ENCODE assay signal across 11 cellular contexts in genomic region chr1:168609133-168609715, GRCh38. TPM values are rescaled to one million over a fixed set of nuclear protein-coding genes. Genes with fewer than 3 reads are reported as not detected.
DNase-seq lines count a peak whose midpoint lies in the region; ATAC-seq, FAIRE-seq and TF ChIP-seq lines count a peak whose summit lies in the region.
"Had no signal": no experiment of that assay in that cellular context is flagged by ENCODE, and none has a peak within 500 bp of the region (broad histone marks: within the 10 kb centered on the region; RNA-seq: fewer than 3 reads in every experiment).

No MANE protein-coding gene starts in this region.

- H3K27ac ChIP-seq in endothelial cell of umbilical vein (ENCODE audit: insufficient read depth, low read depth, low read length) = no peak overlapping the region
- no peak overlapping the region for H3K27ac ChIP-seq in mesenchymal stem cell (ENCODE audit: low read length, poor library complexity, severe bottlenecking)
- peak overlapping the region in 1 of 2 donors; percentile 32 for H3K27ac ChIP-seq in testis
- no peak overlapping the region for H3K27ac ChIP-seq in RWPE1

- H3K36me3 ChIP-seq in endothelial cell of umbilical vein (ENCODE audit: control insufficient read depth in 2 of 2, extremely low read depth in 1 of 2, insufficient read depth in 2 of 2, low read length in 2 of 2) (no peaks in the 10 kb centered on the region), mesenchymal stem cell (ENCODE audit: control insufficient read depth in 1 of 2, insufficient read depth in 2 of 2, low read depth in 1 of 2, low read length in 2 of 2) (no peaks in the 10 kb centered on the region), testis (ENCODE audit: low read depth, missing control alignments) (no peaks in the 10 kb centered on the region)

- POLR2A ChIA-PET in endothelial cell of umbilical vein (lab: Charles Lee) = interaction anchor here (0.6 kb wide), 1 partner anchor 869 kb away, joined by 6 read pairs; no protein-coding TSS in a partner anchor
- POLR2A ChIA-PET in RWPE1 (lab: Yijun Ruan, JAX; ENCODE audit: low non-redundant PET) = no interaction called here

- no peak overlapping the region for H4K91ac ChIP-seq in mesenchymal stem cell (ENCODE audit: low read length)

- H3K4me1 ChIP-seq in endothelial cell of umbilical vein (ENCODE audit: control insufficient read depth, extremely low read depth, insufficient read depth, low read length) (no peaks in the 10 kb centered on the region), mesenchymal stem cell (ENCODE audit: control insufficient read depth, insufficient read depth, low read depth, low read length) (peaks cover 12% of the 10 kb centered on the region), testis (peaks cover 24% of the 10 kb centered on the region)

- no peak for TF ChIP-seq POLR2A in endothelial cell of umbilical vein (IDR thresholded peaks at IDR 0.05; ENCODE audit: low read depth, low read length)
- TF ChIP-seq POLR2A in testis (IDR thresholded peaks at IDR 0.05) = no peak

- H3K18ac ChIP-seq in mesenchymal stem cell (ENCODE audit: low read depth in 1 of 2, low read length in 2 of 2) = no peak overlapping the region

- DNase-seq in endothelial cell of umbilical vein (ENCODE audit: low read depth, low spot score) (peak; percentile 15), mesenchymal stem cell (peak; percentile 63), testis (peak; percentile 81), RWPE1 (ENCODE audit: low spot score) (no peak), NCI-H510A treated with DMSO at 0.1 percent for 48 hours (lab: John Stamatoyannopoulos, UW) (no peak), NCI-H2081 (lab: John Stamatoyannopoulos, UW) (no peak)
- DNase-seq: activated CD4-positive, CD25-positive, alpha-beta regulatory T cell treated with anti-CD3 and anti-CD28 coated beads, Interleukin-2, amount 50 U/mL, for 72 hours had no signal

- no peak for FAIRE-seq in endothelial cell of umbilical vein (lab: Jason Lieb, UNC)
- FAIRE-seq: H54 had no signal

- CTCF ChIA-PET in endothelial cell of umbilical vein (lab: Charles Lee) = interaction anchor here (0.7 to 3.6 kb wide), 4 partner anchors 169 to 846 kb away, joined by 3 to 30 read pairs (median 3); no protein-coding TSS in a partner anchor
- CTCF ChIA-PET in RWPE1 (lab: Yijun Ruan, JAX) = interaction anchor here (0.7 to 0.9 kb wide), 2 partner anchors 167 to 516 kb away, joined by 3 to 5 read pairs; no protein-coding TSS in a partner anchor

- no peaks in the 10 kb centered on the region for H3K9me1 ChIP-seq in endothelial cell of umbilical vein (replicated peaks; ENCODE audit: control insufficient read depth, extremely low read depth, insufficient read depth, low read length)

- H3K9me3 ChIP-seq in endothelial cell of umbilical vein (replicated peaks; ENCODE audit: control insufficient read depth, insufficient read depth, low read length) (no peaks in the 10 kb centered on the region), mesenchymal stem cell (ENCODE audit: control insufficient read depth, low read length) (no peaks in the 10 kb centered on the region), testis (no peaks in the 10 kb centered on the region)

- BruUV-seq in endothelial cell of umbilical vein (replicated peaks; lab: Mats Ljungman, UMichigan) = no TSS peak

- WGBS in mesenchymal stem cell = 50% methylated on average over 17 of the region's 17 CpGs
- 15 to 24% methylated on average over 17 of the region's 17 CpGs for WGBS in testis, 2 donors

- TF ChIP-seq CTCF in endothelial cell of umbilical vein (IDR thresholded peaks at IDR 0.05; ENCODE audit: extremely low read depth in 1 of 2, insufficient read depth in 1 of 2, low read depth in 1 of 2, low read length in 2 of 2) (no peak), testis (IDR thresholded peaks at IDR 0.05) (no peak), RWPE1 (conservative IDR thresholded peaks at IDR 0.05; ENCODE audit: low read depth) (no peak)

- H3K4me2 ChIP-seq in endothelial cell of umbilical vein (ENCODE audit: insufficient read depth, low read length) (no peak overlapping the region), mesenchymal stem cell (ENCODE audit: low read length, poor library complexity, severe bottlenecking) (no peak overlapping the region)

- no peak overlapping the region for H3K4ac ChIP-seq in mesenchymal stem cell (ENCODE audit: low read depth in 1 of 2, low read length in 2 of 2)

- no peaks in the 10 kb centered on the region for H3K79me1 ChIP-seq in mesenchymal stem cell (replicated peaks; ENCODE audit: low read length, poor library complexity, severe bottlenecking)

- no peaks in the 10 kb centered on the region for H3K79me2 ChIP-seq in endothelial cell of umbilical vein (ENCODE audit: control insufficient read depth, insufficient read depth, low read length)

- H3K4me3 ChIP-seq in endothelial cell of umbilical vein (replicated peaks in 1 of 3; ENCODE audit: insufficient read depth in 1 of 3, low read depth in 1 of 3, low read length in 3 of 3) (no peak overlapping the region), mesenchymal stem cell (ENCODE audit: insufficient read depth in 1 of 2, low read depth in 1 of 2, low read length in 2 of 2) (peak overlapping the region in 1 of 2 experiments; percentile 45), testis (peak overlapping the region in 1 of 2 donors; percentile 35)

- H2AFZ ChIP-seq in endothelial cell of umbilical vein (ENCODE audit: low read depth, low read length) (no peak overlapping the region), mesenchymal stem cell (ENCODE audit: low read depth, low read length) (no peak overlapping the region)

- no peak overlapping the region for H2BK12ac ChIP-seq in mesenchymal stem cell (ENCODE audit: low read length in 2 of 2)

- no peak overlapping the region for H2BK15ac ChIP-seq in mesenchymal stem cell (ENCODE audit: low read depth, poor library complexity, severe bottlenecking)

- H2BK120ac ChIP-seq in mesenchymal stem cell (ENCODE audit: low read depth, low read length) = no peak overlapping the region

- H4K20me1 ChIP-seq in endothelial cell of umbilical vein (replicated peaks; ENCODE audit: control insufficient read depth, extremely low read depth, insufficient read depth, low read length) = no peaks in the 10 kb centered on the region

- intact Hi-C loops in endothelial cell of umbilical vein (cut with micrococcal nuclease) = loop anchor here (10.0 kb wide), 2 partner anchors 526 to 1106 kb away; partner anchors contain the start of gene SELL
- intact Hi-C loops in testis (cut with DNase I; ENCODE audit: low total_unique reads) = no loop called here

- peaks cover 0 to 4% of the 10 kb centered on the region in 2 experiments for H3K27me3 ChIP-seq in endothelial cell of umbilical vein (ENCODE audit: control insufficient read depth in 2 of 2, insufficient read depth in 2 of 2, low read length in 2 of 2)
- no peaks in the 10 kb centered on the region for H3K27me3 ChIP-seq in mesenchymal stem cell (ENCODE audit: control insufficient read depth in 1 of 2, insufficient read depth in 1 of 2, low read length in 2 of 2)
- H3K27me3 ChIP-seq in testis = no peaks in the 10 kb centered on the region

- dilution Hi-C loops in endothelial cell of umbilical vein (cut with MboI; ENCODE audit: extremely low pct_ligation_motif_present, low sequenced_read_pairs) = no loop called here

- H3K9ac ChIP-seq in endothelial cell of umbilical vein (replicated peaks; ENCODE audit: extremely low read depth, insufficient read depth, low read length) (no peak overlapping the region), mesenchymal stem cell (ENCODE audit: low read length) (no peak overlapping the region)

- no peak overlapping the region for H3K14ac ChIP-seq in mesenchymal stem cell (ENCODE audit: low read length in 2 of 2)

- no peak overlapping the region for H3K23ac ChIP-seq in mesenchymal stem cell (ENCODE audit: low read length in 2 of 2)

- no peak overlapping the region for H2AK5ac ChIP-seq in mesenchymal stem cell (ENCODE audit: low read length, severe bottlenecking)

- ATAC-seq in GM18502 (IDR thresholded peaks at IDR 0.05; ENCODE audit: poor library complexity, unreplicated experiment) = no peak

- H4K8ac ChIP-seq in mesenchymal stem cell (ENCODE audit: low read length) = no peak overlapping the region

- H2BK5ac ChIP-seq in mesenchymal stem cell (ENCODE audit: low read depth, low read length, poor library complexity, severe bottlenecking) = no peak overlapping the region

TF ChIP-seq in PFSK-1, 5 proteins besides CTCF, POLR2A, EP300 and RAD21 (continues in another document):
- TF ChIP-seq SIN3A (IDR thresholded peaks at IDR 0.05; ENCODE audit: borderline replicate concordance, insufficient read depth, low read length) = peak; percentile 96; the same call in 1 of the 2 replicates
- no peak for TF ChIP-seq POLR2AphosphoS5 (IDR thresholded peaks at IDR 0.05; ENCODE audit: low read depth, low read length)

TF ChIP-seq in endothelial cell of umbilical vein, 7 proteins besides CTCF, POLR2A, EP300 and RAD21:
- TF ChIP-seq FOS (IDR thresholded peaks at IDR 0.05; ENCODE audit: borderline replicate concordance, insufficient read depth, low read length) (no peak), MAX (IDR thresholded peaks at IDR 0.05; ENCODE audit: insufficient read depth, insufficient read length) (no peak), EZH2 (IDR thresholded peaks at IDR 0.05; ENCODE audit: borderline replicate concordance, low read depth, low read length, severe bottlenecking) (no peak)
TF ChIP-seq in endothelial cell of umbilical vein: peak in this region for 0.

RNA-seq across cellular contexts. Expression of gene XCL1, which starts 32.8 kb away (rescaled TPM):
- polyA plus RNA-seq in PFSK-1 (2012; ENCODE audit: insufficient read length, low read depth) = not detected
- not detected in 2 replicates for total RNA-seq in endothelial cell of umbilical vein
- polyA plus RNA-seq in endothelial cell of umbilical vein = not detected in 2 replicates
- polyA plus RNA-seq in endothelial cell of umbilical vein (2011; cell fraction: cytosol; rRNA removed) = not detected in 2 replicates
- 0.10 TPM in 1 of 2 replicates, not detected in the other for polyA plus RNA-seq in endothelial cell of umbilical vein (2011; cell fraction: nucleus; rRNA removed)
- polyA plus RNA-seq in endothelial cell of umbilical vein (2012) = not detected in 2 replicates
- polyA minus RNA-seq in endothelial cell of umbilical vein = not detected in 2 replicates
- polyA minus RNA-seq in endothelial cell of umbilical vein (2011; cell fraction: cytosol; rRNA and poly(A)+ RNA removed) = not detected
- polyA minus RNA-seq in endothelial cell of umbilical vein (2011; cell fraction: nucleus; rRNA and poly(A)+ RNA removed) = not detected in 2 replicates
- polyA plus RNA-seq in mesenchymal stem cell (2013, experiment 1 of 2) = not detected
- not detected for polyA plus RNA-seq in mesenchymal stem cell (2013, experiment 2 of 2)
- not detected for total RNA-seq in testis
- 0.51 TPM for polyA plus RNA-seq in testis (ENCODE audit: insufficient read depth, low read depth, low replicate concordance)
- total RNA-seq: lung microvascular endothelial cell had no signal

Comparison
In these comparisons a context has a peak if more than half of its experiments do, and no peak if none do; other contexts are left out.
1. DNase-seq: peak in endothelial cell of umbilical vein (single experiment), mesenchymal stem cell (single experiment) and testis (single experiment); none in RWPE1 (single experiment), NCI-H510A treated with DMSO at 0.1 percent for 48 hours (single experiment) and NCI-H2081 (0 of 2).